ENCODE assay signal across 26 cellular contexts in the genomic region with DNA sequence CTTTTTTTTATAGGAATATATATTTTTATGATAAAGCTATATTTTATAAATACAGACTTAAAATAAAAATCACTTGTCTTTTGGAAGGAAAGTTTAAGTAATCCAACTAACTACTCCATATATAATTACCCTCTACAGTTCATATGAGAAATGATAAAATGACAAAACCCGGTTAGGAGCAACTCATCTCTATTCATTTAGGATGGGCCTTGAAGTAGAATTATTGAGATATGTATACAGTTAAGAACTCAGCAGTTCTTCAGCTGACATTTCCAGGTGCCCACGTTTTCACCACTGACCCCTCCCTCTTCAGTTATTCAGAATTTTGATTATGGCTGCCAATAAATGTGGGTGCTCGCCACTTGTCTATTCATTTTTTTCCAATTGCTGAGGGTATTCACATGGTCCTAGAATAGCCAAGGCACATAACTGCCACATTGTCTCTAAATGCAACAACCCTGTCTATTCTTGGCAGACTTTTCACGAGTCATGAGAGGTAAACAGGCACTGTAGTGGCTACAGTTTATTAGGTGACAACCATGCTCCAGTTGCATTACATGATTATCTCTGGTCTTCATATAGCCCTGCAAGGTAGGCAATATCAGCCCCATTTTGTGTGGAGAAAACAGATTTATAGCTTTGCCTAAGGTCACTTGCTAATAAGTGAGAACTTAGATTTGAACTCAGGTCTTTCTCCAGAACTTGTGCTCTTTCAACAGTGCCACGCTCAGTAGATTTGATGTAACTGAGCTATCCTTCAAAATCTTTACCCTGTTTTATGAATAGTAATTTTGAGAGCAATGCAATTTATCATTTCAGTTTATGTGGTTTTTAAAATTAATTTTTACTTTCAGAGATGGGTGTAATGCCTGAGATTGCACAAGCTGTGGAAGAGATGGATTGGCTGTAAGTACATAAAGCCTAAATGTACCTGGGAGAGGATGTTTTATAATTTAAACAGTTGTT. TPM values are rescaled to one million over a fixed set of nuclear protein-coding genes. Genes with fewer than 3 reads are reported as not detected.
DNase-seq lines count a peak whose midpoint lies in the region; ATAC-seq, FAIRE-seq and TF ChIP-seq lines count a peak whose summit lies in the region.
"Had no signal": no experiment of that assay in that cellular context is flagged by ENCODE, and none has a peak within 500 bp of the region (broad histone marks: within the 10 kb centered on the region; RNA-seq: fewer than 3 reads in every experiment).

No MANE protein-coding gene starts in this region.

- H3K4me3 Mint-ChIP-seq in T-helper 2 cell treated with Interferon-gamma antibody and Interleukin-4, amounts not matched to agents 5 μg/mL and 100 μg/mL, for 36 hours = peak overlapping the region; percentile 9
- H3K4me3 Mint-ChIP-seq: memory B cell had no signal

- no peak for TF ChIP-seq RAD21 in A549 (conservative IDR thresholded peaks at IDR 0.05 in 1 of 2, IDR thresholded peaks at IDR 0.05 in 1 of 2)

- H3K79me2 ChIP-seq in OCI-LY7 (ENCODE audit: insufficient read depth, low read depth, low read length) (peaks cover 44% of the 10 kb centered on the region), osteoblast (ENCODE audit: insufficient read depth, low read length) (peaks cover 45% of the 10 kb centered on the region)

- TF ChIP-seq EP300 in A549 (IDR thresholded peaks at IDR 0.05) = no peak

- CTCF ChIA-PET in A549 (lab: Yijun Ruan, JAX) = interaction anchor here (0.9 to 1.8 kb wide), 4 partner anchors 15 to 48 kb away, joined by 3 to 4 read pairs (median 4); no protein-coding TSS in a partner anchor
- CTCF ChIA-PET in OCI-LY7 (lab: Charles Lee; ENCODE audit: unreplicated experiment) = interaction anchor here (1.2 kb wide), 1 partner anchor 17 kb away, joined by 5 read pairs; no protein-coding TSS in a partner anchor

- H3K4me2 ChIP-seq in A549 (peak overlapping the region; percentile 8; the same call in 2 of the 3 replicates), OCI-LY7 (ENCODE audit: low read length) (0 out of 2 replicates have a peak overlapping the region, but pooled peaks have one; percentile 17), osteoblast (ENCODE audit: insufficient read depth, low read length) (no peak overlapping the region)

- ATAC-seq in A549 (no peak), GM21717 (IDR thresholded peaks at IDR 0.05; ENCODE audit: unreplicated experiment) (no peak)
- ATAC-seq: Panc1 had no signal

- H3K27ac ChIP-seq in A549 (no peak overlapping the region), OCI-LY7 (ENCODE audit: low read depth, low read length, poor library complexity, severe bottlenecking) (no peak overlapping the region), left ventricle myocardium inferior (replicated peaks) (peak overlapping the region; percentile 40), osteoblast (ENCODE audit: low read depth, low read length) (no peak overlapping the region)
- H3K27ac ChIP-seq: sigmoid colon, SJCRH30 had no signal

- no peak for TF ChIP-seq POLR2A in A549 (IDR thresholded peaks at IDR 0.05; ENCODE audit: low read length)

- no peaks in the 10 kb centered on the region for H3K27me3 ChIP-seq in left ventricle myocardium inferior (ENCODE audit: low read depth)
- no peaks in the 10 kb centered on the region for H3K27me3 ChIP-seq in osteoblast (ENCODE audit: insufficient read depth, low read length)
- H3K27me3 ChIP-seq: BE2C, sigmoid colon, SJCRH30 had no signal

- TF ChIP-seq CTCF in A549 (IDR thresholded peaks at IDR 0.05) (no peak), OCI-LY7 (conservative IDR thresholded peaks at IDR 0.05; ENCODE audit: low read length) (no peak), left ventricle myocardium inferior (IDR thresholded peaks at IDR 0.05; ENCODE audit: borderline replicate concordance) (no peak), osteoblast (IDR thresholded peaks at IDR 0.05; ENCODE audit: extremely low read depth, low read depth, low read length) (no peak)

- intact Hi-C loops in OCI-LY7 (cut with micrococcal nuclease; ENCODE audit: unreplicated experiment) (no loop called here), left ventricle myocardium inferior (cut with micrococcal nuclease) (no loop called here)

- H3K4me1 Mint-ChIP-seq in T-helper 2 cell treated with Interferon-gamma antibody and Interleukin-4, amounts not matched to agents 5 μg/mL and 100 μg/mL, for 36 hours (ENCODE audit: low read depth) = peaks cover 27% of the 10 kb centered on the region

- H3K9me3 Mint-ChIP-seq in T-helper 2 cell treated with Interferon-gamma antibody and Interleukin-4, amounts not matched to agents 5 μg/mL and 100 μg/mL, for 36 hours = no peaks in the 10 kb centered on the region
- H3K9me3 Mint-ChIP-seq: activated CD4-positive, alpha-beta T cell treated with anti-CD3 and anti-CD28 coated beads, Interleukin-2, amount 10 ng/mL, durations not matched to agents 24 days and 14 days; memory B cell; naive B cell; T-helper 1 cell treated with Interleukin-12 subunit alpha and Interleukin-12 subunit beta and Interleukin-4 antibody, amounts not matched to agents 30 μg/mL and 1 μg/mL, for 36 hours had no signal

- H3K27ac Mint-ChIP-seq in T-helper 2 cell treated with Interferon-gamma antibody and Interleukin-4, amounts not matched to agents 5 μg/mL and 100 μg/mL, for 36 hours = no peak overlapping the region
- H3K27ac Mint-ChIP-seq: activated CD4-positive, alpha-beta T cell treated with anti-CD3 and anti-CD28 coated beads, Interleukin-2, amount 10 ng/mL, durations not matched to agents 24 days and 14 days; T-helper 1 cell treated with Interleukin-12 subunit alpha and Interleukin-12 subunit beta and Interleukin-4 antibody, amounts not matched to agents 30 μg/mL and 1 μg/mL, for 36 hours had no signal

- H3K27me3 Mint-ChIP-seq in T-helper 2 cell treated with Interferon-gamma antibody and Interleukin-4, amounts not matched to agents 5 μg/mL and 100 μg/mL, for 36 hours (ENCODE audit: low read depth) = no peaks in the 10 kb centered on the region
- H3K27me3 Mint-ChIP-seq: activated CD4-positive, alpha-beta T cell treated with anti-CD3 and anti-CD28 coated beads, Interleukin-2, amount 10 ng/mL, durations not matched to agents 24 days and 14 days; memory B cell; naive B cell had no signal

- FAIRE-seq in A549 (lab: Jason Lieb, UNC) = no peak
- FAIRE-seq: A204.1, H54 had no signal

- H3K9me2 ChIP-seq in OCI-LY7 (ENCODE audit: insufficient read depth, low read length) = no peaks in the 10 kb centered on the region

- POLR2A ChIA-PET in A549 (lab: Yijun Ruan, JAX) = interaction anchor here (0.6 kb wide), 1 partner anchor 22 kb away, joined by 9 read pairs; no protein-coding TSS in a partner anchor
- POLR2A ChIA-PET in OCI-LY7 (lab: Charles Lee) = interaction anchor here (0.7 to 2.1 kb wide), 4 partner anchors 10 to 360 kb away, joined by 4 to 9 read pairs (median 5); no protein-coding TSS in a partner anchor

- BruUV-seq in OCI-LY7 (replicated peaks; lab: Mats Ljungman, UMichigan) = no TSS peak

- 77% methylated on average over 5 of the region's 5 CpGs for WGBS in A549 (ENCODE audit: missing lambda C conversion rate)

- DNase-seq in T-helper 2 cell treated with Interferon-gamma antibody and Interleukin-4, amounts not matched to agents 5 μg/mL and 100 μg/mL, for 36 hours (ENCODE audit: low spot score) = no peak
- DNase-seq in T-helper 2 cell (no peak), A549 (ENCODE audit: low read depth in 1 of 2, low spot score in 1 of 2) (no peak), OCI-LY7 (ENCODE audit: low spot score) (no peak), left ventricle myocardium inferior (no peak), middle frontal gyrus (ENCODE audit: extremely low spot score, low spot score) (no peak), osteoblast (ENCODE audit: insufficient read length, low spot score, missing footprints) (no peak)
- DNase-seq: activated CD4-positive, alpha-beta T cell treated with anti-CD3 and anti-CD28 coated beads, Interleukin-2, amount 10 ng/mL, durations not matched to agents 24 days and 14 days; activated effector memory CD4-positive, alpha-beta T cell treated with Interleukin-2 at 50 U/mL for 16 hours; BE2C; central memory CD4-positive, alpha-beta T cell; COR-L47; dermis blood vessel endothelial cell; KG1; naive B cell; NCI-H1092; NCI-H187 treated with DMSO at 0.1 percent for 48 hours; NCI-H2227 treated with DMSO at 0.1 percent for 48 hours; sigmoid colon; SJCRH30 had no signal

- H2AFZ ChIP-seq in OCI-LY7 (ENCODE audit: low read length) = no peak overlapping the region
- H2AFZ ChIP-seq in osteoblast (ENCODE audit: low read length) = no peak overlapping the region

- H3K9me3 ChIP-seq in A549 = no peaks in the 10 kb centered on the region
- no peaks in the 10 kb centered on the region for H3K9me3 ChIP-seq in OCI-LY7 (ENCODE audit: low read length)
- no peaks in the 10 kb centered on the region for H3K9me3 ChIP-seq in left ventricle myocardium inferior (replicated peaks)
- H3K9me3 ChIP-seq in osteoblast (ENCODE audit: low read depth, low read length) = no peaks in the 10 kb centered on the region
- H3K9me3 ChIP-seq: BE2C, sigmoid colon, SJCRH30 had no signal

- H3K4me3 ChIP-seq in A549 = no peak overlapping the region
- H3K4me3 ChIP-seq in OCI-LY7 (ENCODE audit: low read depth, low read length, poor library complexity, severe bottlenecking) = no peak overlapping the region
- peak overlapping the region; percentile 98 for H3K4me3 ChIP-seq in left ventricle myocardium inferior
- no peak overlapping the region for H3K4me3 ChIP-seq in osteoblast (ENCODE audit: insufficient read depth, low read length)
- H3K4me3 ChIP-seq: sigmoid colon, SJCRH30 had no signal

- peaks cover 50% of the 10 kb centered on the region for H3K36me3 ChIP-seq in OCI-LY7 (ENCODE audit: insufficient read depth, low read length)
- H3K36me3 ChIP-seq in left ventricle myocardium inferior = peaks cover 45% of the 10 kb centered on the region
- H3K36me3 ChIP-seq in osteoblast (ENCODE audit: insufficient read depth, low read length) = peaks cover 43% of the 10 kb centered on the region

- H3K4me1 ChIP-seq in A549 (peaks cover 23% of the 10 kb centered on the region), OCI-LY7 (ENCODE audit: insufficient read depth, low read length, poor library complexity, severe bottlenecking) (peaks cover 21% of the 10 kb centered on the region), left ventricle myocardium inferior (peaks cover 41% of the 10 kb centered on the region), osteoblast (ENCODE audit: insufficient read depth, low read length) (peaks cover 14% of the 10 kb centered on the region)
- H3K4me1 ChIP-seq: BE2C, SJCRH30 had no signal

- peaks cover 27% of the 10 kb centered on the region for H3K36me3 Mint-ChIP-seq in T-helper 2 cell treated with Interferon-gamma antibody and Interleukin-4, amounts not matched to agents 5 μg/mL and 100 μg/mL, for 36 hours (ENCODE audit: low read depth)

- H4K20me1 ChIP-seq in OCI-LY7 (ENCODE audit: insufficient read depth, low read length) (peaks cover 10% of the 10 kb centered on the region; the same call in 1 of the 2 replicates), osteoblast (ENCODE audit: insufficient read depth, low read length) (peaks cover 30% of the 10 kb centered on the region)

RNA-seq across cellular contexts. Expression of a gene that starts 2.9 kb away (rescaled TPM):
- polyA plus RNA-seq in A549 (2011; rRNA removed) (166 and 214 TPM in 2 replicates), A549 (2017; fragmentation: RNase III; extraction: RNeasy Plus Mini Kit Qiagen cat#74134 plus additional on column Dnase treatment) (157 to 176 TPM (median 160 TPM) in 3 replicates)
- 60.7 and 76.3 TPM in 2 replicates for polyA plus RNA-seq in A549 (2012; cell fraction: cytosol; rRNA removed)
- polyA plus RNA-seq in A549 (2012; cell fraction: nucleus; rRNA removed) = 27.4 and 41.0 TPM in 2 replicates
- polyA minus RNA-seq in A549 (2011; rRNA and poly(A)+ RNA removed) = 34.0 and 36.3 TPM in 2 replicates
- 40.5 and 42.7 TPM in 2 replicates for total RNA-seq in OCI-LY7 (2014; rRNA removed; shearing (Covaris generic))
- total RNA-seq in OCI-LY7 (2022) (85.9 and 91.8 TPM in 2 replicates), left ventricle myocardium inferior (156 TPM), osteoblast (76.0 and 86.3 TPM in 2 replicates)

RNA-seq across cellular contexts. Expression of a gene that starts 33.4 kb away (rescaled TPM):
- polyA plus RNA-seq in A549 (2011; rRNA removed) = 34.9 and 45.1 TPM in 2 replicates
- polyA plus RNA-seq in A549 (2012; cell fraction: cytosol; rRNA removed) = 9.7 and 11.2 TPM in 2 replicates
- 30.2 and 38.0 TPM in 2 replicates for polyA plus RNA-seq in A549 (2012; cell fraction: nucleus; rRNA removed)
- polyA plus RNA-seq in A549 (2017; fragmentation: RNase III; extraction: RNeasy Plus Mini Kit Qiagen cat#74134 plus additional on column Dnase treatment) = 15.9 to 16.7 TPM (median 16.6 TPM) in 3 replicates
- polyA minus RNA-seq in A549 (2011; rRNA and poly(A)+ RNA removed) = 95.3 and 103 TPM in 2 replicates
- 23.2 and 28.8 TPM in 2 replicates for total RNA-seq in OCI-LY7 (2014; rRNA removed; shearing (Covaris generic))
- 23.5 and 24.4 TPM in 2 replicates for total RNA-seq in OCI-LY7 (2022)
- total RNA-seq in left ventricle myocardium inferior = 50.6 TPM
- 98.1 and 102 TPM in 2 replicates for total RNA-seq in osteoblast
